In the genomic region with DNA sequence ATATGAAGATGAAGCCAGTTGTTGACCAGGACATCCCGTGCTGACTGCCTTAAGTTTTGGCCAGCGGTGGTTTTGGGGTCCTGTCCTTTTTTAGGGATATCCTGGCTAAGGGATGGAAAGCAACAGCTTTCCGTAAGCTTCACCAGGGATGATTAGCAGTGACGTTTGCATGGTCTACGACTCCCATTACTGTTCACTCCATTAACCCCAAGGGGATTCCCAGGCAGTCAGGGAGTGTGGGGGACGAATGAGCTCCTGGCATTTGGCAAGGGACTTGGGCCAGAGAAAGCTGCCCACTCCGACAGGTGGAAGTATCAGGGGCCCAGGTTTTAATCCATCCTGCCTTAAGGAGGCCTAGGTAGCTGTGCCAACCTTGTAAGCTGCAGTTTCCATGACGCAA, we compare ENCODE assay signal across 1 cellular context.
TF ChIP-seq lines count a peak whose summit lies in the region.

No MANE protein-coding gene starts in this region.

TF ChIP-seq in SK-N-SH, 30 proteins besides CTCF, POLR2A, EP300 and RAD21 (continued from another document):
- TF ChIP-seq, protein P1, sequence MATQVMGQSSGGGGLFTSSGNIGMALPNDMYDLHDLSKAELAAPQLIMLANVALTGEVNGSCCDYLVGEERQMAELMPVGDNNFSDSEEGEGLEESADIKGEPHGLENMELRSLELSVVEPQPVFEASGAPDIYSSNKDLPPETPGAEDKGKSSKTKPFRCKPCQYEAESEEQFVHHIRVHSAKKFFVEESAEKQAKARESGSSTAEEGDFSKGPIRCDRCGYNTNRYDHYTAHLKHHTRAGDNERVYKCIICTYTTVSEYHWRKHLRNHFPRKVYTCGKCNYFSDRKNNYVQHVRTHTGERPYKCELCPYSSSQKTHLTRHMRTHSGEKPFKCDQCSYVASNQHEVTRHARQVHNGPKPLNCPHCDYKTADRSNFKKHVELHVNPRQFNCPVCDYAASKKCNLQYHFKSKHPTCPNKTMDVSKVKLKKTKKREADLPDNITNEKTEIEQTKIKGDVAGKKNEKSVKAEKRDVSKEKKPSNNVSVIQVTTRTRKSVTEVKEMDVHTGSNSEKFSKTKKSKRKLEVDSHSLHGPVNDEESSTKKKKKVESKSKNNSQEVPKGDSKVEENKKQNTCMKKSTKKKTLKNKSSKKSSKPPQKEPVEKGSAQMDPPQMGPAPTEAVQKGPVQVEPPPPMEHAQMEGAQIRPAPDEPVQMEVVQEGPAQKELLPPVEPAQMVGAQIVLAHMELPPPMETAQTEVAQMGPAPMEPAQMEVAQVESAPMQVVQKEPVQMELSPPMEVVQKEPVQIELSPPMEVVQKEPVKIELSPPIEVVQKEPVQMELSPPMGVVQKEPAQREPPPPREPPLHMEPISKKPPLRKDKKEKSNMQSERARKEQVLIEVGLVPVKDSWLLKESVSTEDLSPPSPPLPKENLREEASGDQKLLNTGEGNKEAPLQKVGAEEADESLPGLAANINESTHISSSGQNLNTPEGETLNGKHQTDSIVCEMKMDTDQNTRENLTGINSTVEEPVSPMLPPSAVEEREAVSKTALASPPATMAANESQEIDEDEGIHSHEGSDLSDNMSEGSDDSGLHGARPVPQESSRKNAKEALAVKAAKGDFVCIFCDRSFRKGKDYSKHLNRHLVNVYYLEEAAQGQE (IDR thresholded peaks at IDR 0.05; ENCODE audit: low read depth, low read length), result no peak
- TF ChIP-seq TEAD4 (IDR thresholded peaks at IDR 0.05; ENCODE audit: borderline replicate concordance, insufficient read depth) (no peak), TCF12 (IDR thresholded peaks at IDR 0.05) (no peak), FOXJ3 (CRISPR knock-in tag; IDR thresholded peaks at IDR 0.05) (no peak), GATA2 (CRISPR knock-in tag; IDR thresholded peaks at IDR 0.05) (no peak), SIN3A (IDR thresholded peaks at IDR 0.05; ENCODE audit: borderline replicate concordance, low read depth, low read length) (no peak), MEF2A (IDR thresholded peaks at IDR 0.05; ENCODE audit: borderline replicate concordance, low read depth) (no peak), FOSL2 (IDR thresholded peaks at IDR 0.05; ENCODE audit: borderline replicate concordance, low read depth) (no peak), MXI1 (IDR thresholded peaks at IDR 0.05; ENCODE audit: low read depth, low read length) (no peak), PBX3 (IDR thresholded peaks at IDR 0.05) (no peak), ELF1 (IDR thresholded peaks at IDR 0.05) (no peak), RCOR1 (IDR thresholded peaks at IDR 0.05; ENCODE audit: low read length) (no peak), FOXM1 (IDR thresholded peaks at IDR 0.05; ENCODE audit: low read depth) (no peak)
- TF ChIP-seq, protein P2, sequence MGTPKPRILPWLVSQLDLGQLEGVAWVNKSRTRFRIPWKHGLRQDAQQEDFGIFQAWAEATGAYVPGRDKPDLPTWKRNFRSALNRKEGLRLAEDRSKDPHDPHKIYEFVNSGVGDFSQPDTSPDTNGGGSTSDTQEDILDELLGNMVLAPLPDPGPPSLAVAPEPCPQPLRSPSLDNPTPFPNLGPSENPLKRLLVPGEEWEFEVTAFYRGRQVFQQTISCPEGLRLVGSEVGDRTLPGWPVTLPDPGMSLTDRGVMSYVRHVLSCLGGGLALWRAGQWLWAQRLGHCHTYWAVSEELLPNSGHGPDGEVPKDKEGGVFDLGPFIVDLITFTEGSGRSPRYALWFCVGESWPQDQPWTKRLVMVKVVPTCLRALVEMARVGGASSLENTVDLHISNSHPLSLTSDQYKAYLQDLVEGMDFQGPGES (IDR thresholded peaks at IDR 0.05; ENCODE audit: low read depth, low read length), result no peak
- TF ChIP-seq, protein P3, sequence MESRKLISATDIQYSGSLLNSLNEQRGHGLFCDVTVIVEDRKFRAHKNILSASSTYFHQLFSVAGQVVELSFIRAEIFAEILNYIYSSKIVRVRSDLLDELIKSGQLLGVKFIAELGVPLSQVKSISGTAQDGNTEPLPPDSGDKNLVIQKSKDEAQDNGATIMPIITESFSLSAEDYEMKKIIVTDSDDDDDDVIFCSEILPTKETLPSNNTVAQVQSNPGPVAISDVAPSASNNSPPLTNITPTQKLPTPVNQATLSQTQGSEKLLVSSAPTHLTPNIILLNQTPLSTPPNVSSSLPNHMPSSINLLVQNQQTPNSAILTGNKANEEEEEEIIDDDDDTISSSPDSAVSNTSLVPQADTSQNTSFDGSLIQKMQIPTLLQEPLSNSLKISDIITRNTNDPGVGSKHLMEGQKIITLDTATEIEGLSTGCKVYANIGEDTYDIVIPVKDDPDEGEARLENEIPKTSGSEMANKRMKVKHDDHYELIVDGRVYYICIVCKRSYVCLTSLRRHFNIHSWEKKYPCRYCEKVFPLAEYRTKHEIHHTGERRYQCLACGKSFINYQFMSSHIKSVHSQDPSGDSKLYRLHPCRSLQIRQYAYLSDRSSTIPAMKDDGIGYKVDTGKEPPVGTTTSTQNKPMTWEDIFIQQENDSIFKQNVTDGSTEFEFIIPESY (IDR thresholded peaks at IDR 0.05; ENCODE audit: borderline replicate concordance, low read depth), result no peak
